In genomic region chr9:107465467-107466451, GRCh38 we compare ENCODE assay signal across 8 cellular contexts. TPM values are rescaled to one million over a fixed set of nuclear protein-coding genes. Genes with fewer than 3 reads are reported as not detected.
DNase-seq lines count a peak whose midpoint lies in the region; ATAC-seq and TF ChIP-seq lines count a peak whose summit lies in the region.

No MANE protein-coding gene starts in this region.

- POLR2A ChIA-PET in naive thymus-derived CD8-positive, alpha-beta T cell (lab: Charles Lee) = no interaction called here

- peak overlapping the region; percentile 7 to 74 (median 62) for H3K4me3 Mint-ChIP-seq in naive thymus-derived CD8-positive, alpha-beta T cell

- no peak overlapping the region for H3K27ac Mint-ChIP-seq in naive thymus-derived CD8-positive, alpha-beta T cell

- H3K4me1 Mint-ChIP-seq in naive thymus-derived CD8-positive, alpha-beta T cell = peaks cover 0 to 9% (median 2%) of the 10 kb centered on the region in 4 donors

- ATAC-seq in GM18909 (IDR thresholded peaks at IDR 0.05; ENCODE audit: poor library complexity, unreplicated experiment) = peak; percentile 81
- peak; percentile 93 for ATAC-seq in HG03442 (IDR thresholded peaks at IDR 0.05; ENCODE audit: unreplicated experiment)
- peak in 1 of 2 donors; percentile 50 for ATAC-seq in naive thymus-derived CD8-positive, alpha-beta T cell

- peak; percentile 64 for TF ChIP-seq CTCF in fibroblast of the aortic adventitia (IDR thresholded peaks at IDR 0.05; ENCODE audit: insufficient read depth, low read length)

- H3K9me3 Mint-ChIP-seq in naive thymus-derived CD8-positive, alpha-beta T cell = no peaks in the 10 kb centered on the region

- DNase-seq in AG20443 (ENCODE audit: low spot score) (peak; percentile 95), fibroblast of the aortic adventitia (ENCODE audit: low read depth) (peak; percentile 62), NCI-H1092 treated with DMSO at 0.1 percent for 48 hours (lab: John Stamatoyannopoulos, UW) (no peak), NCI-H446 (lab: John Stamatoyannopoulos, UW) (no peak)
- DNase-seq in activated CD8-positive, alpha-beta memory T cell treated with anti-CD3 and anti-CD28 coated beads, Interleukin-2, amount 50 U/mL, for 48 hours = peak; percentile 76
- no peak for DNase-seq in naive thymus-derived CD8-positive, alpha-beta T cell

- peaks cover 0 to 5% (median 0%) of the 10 kb centered on the region in 3 donors for H3K36me3 Mint-ChIP-seq in naive thymus-derived CD8-positive, alpha-beta T cell

- H3K4me3 ChIP-seq in fibroblast of the aortic adventitia (ENCODE audit: low read depth, low read length) = peak overlapping the region; percentile 71

- peaks cover 22 to 63% (median 39%) of the 10 kb centered on the region in 5 donors for H3K27me3 Mint-ChIP-seq in naive thymus-derived CD8-positive, alpha-beta T cell

RNA-seq across cellular contexts. Expression of gene KLF4, which starts 23.8 kb away (rescaled TPM):
- 16.8 and 43.9 TPM in 2 replicates for total RNA-seq in fibroblast of the aortic adventitia (ENCODE audit: low replicate concordance)
- under 1 TPM; 0.82 to 0.96 TPM for total RNA-seq in naive thymus-derived CD8-positive, alpha-beta T cell
- polyA plus RNA-seq in naive thymus-derived CD8-positive, alpha-beta T cell = not detected

Comparison
In these comparisons a context has a peak if more than half of its experiments do, and no peak if none do; other contexts are left out.
1. DNase-seq: peak in AG20443 (single experiment), activated CD8-positive, alpha-beta memory T cell treated with anti-CD3 and anti-CD28 coated beads, Interleukin-2, amount 50 U/mL, for 48 hours (single experiment) and fibroblast of the aortic adventitia (single experiment); none in naive thymus-derived CD8-positive, alpha-beta T cell (0 of 10), NCI-H1092 treated with DMSO at 0.1 percent for 48 hours (single experiment) and NCI-H446 (0 of 2).